ENCODE assay signal across 10 cellular contexts in the genomic region with DNA sequence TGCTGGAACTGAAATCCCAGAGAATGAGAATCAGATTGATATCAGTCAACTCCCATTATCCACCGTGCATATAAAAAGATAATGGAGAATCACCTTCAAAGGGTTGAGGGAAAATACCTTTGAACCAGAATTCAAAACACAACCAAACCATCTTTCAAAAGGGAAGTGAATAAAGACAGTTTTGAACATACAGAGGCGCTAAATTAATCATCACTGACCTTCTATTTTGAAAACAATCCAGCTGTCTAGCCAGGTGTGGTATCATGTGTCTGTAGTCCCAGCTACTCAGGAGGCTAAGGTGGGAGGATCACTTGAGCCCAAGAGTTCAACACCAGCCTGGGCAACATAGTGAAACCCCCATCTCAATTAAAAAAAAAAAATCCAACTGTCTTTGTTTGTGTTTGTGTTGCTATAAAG.
DNase-seq lines count a peak whose midpoint lies in the region; ATAC-seq lines count a peak whose summit lies in the region.
"Had no signal": no experiment of that assay in that cellular context is flagged by ENCODE, and none has a peak within 500 bp of the region (broad histone marks: within the 10 kb centered on the region; RNA-seq: fewer than 3 reads in every experiment).

No MANE protein-coding gene starts in this region.

- H3K4me1 Mint-ChIP-seq in T-helper 17 cell: peaks cover 27% of the 10 kb centered on the region

- H3K36me3 Mint-ChIP-seq in T-helper 17 cell (ENCODE audit: low read depth): peaks cover 2% of the 10 kb centered on the region

- ATAC-seq in GM18498 (IDR thresholded peaks at IDR 0.05; ENCODE audit: unreplicated experiment) (peak; percentile 89), GM19328 (IDR thresholded peaks at IDR 0.05; ENCODE audit: unreplicated experiment) (peak; percentile 92), HG02943 (IDR thresholded peaks at IDR 0.05; ENCODE audit: low read depth, unreplicated experiment) (peak; percentile 88), T-helper 17 cell (no peak), left cardiac atrium (no peak)

- peak overlapping the region; percentile 62 for H3K27ac Mint-ChIP-seq in T-helper 17 cell

- no peaks in the 10 kb centered on the region for H3K9me3 ChIP-seq in T-helper 17 cell (ENCODE audit: control insufficient read depth, low read length, poor library complexity, severe bottlenecking)

- peak overlapping the region; percentile 8 for H3K4me3 Mint-ChIP-seq in T-helper 17 cell

- H3K27me3 Mint-ChIP-seq in T-helper 17 cell: no peaks in the 10 kb centered on the region

- intact Hi-C loops in cardiac septum (cut with DNase I) (no loop called here), left cardiac atrium (cut with DNase I) (no loop called here)

- DNase-seq in T-helper 17 cell: no peak
- no peak for DNase-seq in amygdala (lab: John Stamatoyannopoulos, UW)
- no peak for DNase-seq in cardiac septum (ENCODE audit: low spot score)
- DNase-seq in left cardiac atrium: no peak
- DNase-seq in hepatic stellate cell (ENCODE audit: low spot score): no peak
- DNase-seq: DND-41; NK-92 treated with Interleukin-12 subunit alpha and Interleukin-12 subunit beta, amount 100 ng/mL, for 24 hours had no signal

Comparison
In these comparisons a context has a peak if more than half of its experiments do, and no peak if none do; other contexts are left out.
1. ATAC-seq: peak in GM18498 (single experiment), GM19328 (single experiment) and HG02943 (single experiment); none in T-helper 17 cell (single experiment) and left cardiac atrium (0 of 2).